ENCODE assay signal across 8 cellular contexts in the genomic region with DNA sequence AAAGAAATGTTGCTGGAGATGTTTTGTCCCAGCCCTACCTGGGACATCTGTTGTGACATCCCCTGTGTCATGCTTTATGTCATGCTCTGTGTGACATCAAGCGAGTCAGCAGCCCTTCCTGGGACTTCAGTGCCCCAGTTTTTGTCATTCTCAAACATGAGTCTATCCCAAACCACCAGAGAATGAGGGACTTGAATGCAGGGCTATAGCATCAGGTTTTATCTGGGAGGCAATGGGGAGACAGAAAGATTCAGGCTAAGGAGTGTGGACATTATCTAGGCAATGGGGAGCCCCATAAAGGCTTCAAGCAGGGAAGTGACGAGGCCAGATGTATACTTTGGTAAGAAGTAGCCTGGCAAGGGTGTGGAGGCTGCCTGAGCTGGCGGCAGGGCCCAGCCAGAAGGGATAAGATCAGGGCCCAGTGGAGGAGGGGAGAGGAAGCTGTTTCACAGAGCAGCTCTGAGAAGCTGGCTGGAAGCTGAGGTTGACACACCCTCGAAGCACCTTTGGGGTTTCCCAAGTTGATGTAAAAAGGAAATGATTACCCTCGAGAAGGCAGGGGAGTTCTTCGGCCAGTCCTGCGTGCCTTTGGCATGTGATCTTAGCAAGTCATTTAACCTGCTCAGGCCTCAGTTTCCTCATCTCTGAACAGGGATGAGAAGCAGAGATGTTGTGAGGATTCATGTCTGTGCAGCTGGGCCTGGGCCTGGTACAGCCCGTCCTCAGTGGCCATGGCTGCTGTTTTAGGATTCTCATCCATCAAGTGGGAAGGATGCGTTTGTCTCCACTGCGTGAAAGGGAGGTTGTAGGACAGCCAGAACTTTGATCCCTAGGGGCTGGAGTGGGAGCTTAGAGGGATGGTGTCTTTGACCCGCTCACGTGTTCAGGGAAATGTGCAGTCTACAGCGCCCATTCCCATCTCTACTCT. TPM values are rescaled to one million over a fixed set of nuclear protein-coding genes. Genes with fewer than 3 reads are reported as not detected.
DNase-seq lines count a peak whose midpoint lies in the region; ATAC-seq and TF ChIP-seq lines count a peak whose summit lies in the region.

No MANE protein-coding gene starts in this region.

- no peak overlapping the region for H3K4ac ChIP-seq in mesendoderm (ENCODE audit: low read depth, low read length)

- H2BK5ac ChIP-seq in mesendoderm (ENCODE audit: low read length) = no peak overlapping the region

- H3K27me3 ChIP-seq in Peyer's patch (no peaks in the 10 kb centered on the region), mesendoderm (ENCODE audit: insufficient read depth, low read length, poor library complexity) (no peaks in the 10 kb centered on the region)

- no peaks in the 10 kb centered on the region for H3K79me2 ChIP-seq in mesendoderm (ENCODE audit: control insufficient read depth, insufficient read depth, low read length)

- H2AK5ac ChIP-seq in mesendoderm (ENCODE audit: low read length) = no peak overlapping the region

- no peak overlapping the region for H4K8ac ChIP-seq in mesendoderm (ENCODE audit: low read depth, low read length)

- no peak for TF ChIP-seq POLR2A in Peyer's patch (IDR thresholded peaks at IDR 0.05)

- DNase-seq in Peyer's patch = peak in 2 of 3 donors; percentile 76 to 86
- peak; percentile 19 for DNase-seq in activated gamma-delta T cell (lab: John Stamatoyannopoulos, UW)
- peak; percentile 65 to 83 for DNase-seq in left colon
- peak; percentile 41 to 48 for DNase-seq in stimulated activated CD8-positive, alpha-beta memory T cell treated with anti-CD3 and anti-CD28 coated beads, Interleukin-4, amount 100 ng/mL, for 4 hours (ENCODE audit: low read depth in 2 of 2, low spot score in 1 of 2)
- DNase-seq in NCI-H524 (lab: John Stamatoyannopoulos, UW) = no peak
- DNase-seq in mesendoderm = no peak

- H4K5ac ChIP-seq in mesendoderm (ENCODE audit: low read length) = no peak overlapping the region

- peaks cover 1 to 33% (median 14%) of the 10 kb centered on the region in 4 donors for H3K4me1 ChIP-seq in Peyer's patch
- H3K4me1 ChIP-seq in mesendoderm (ENCODE audit: control insufficient read depth, low read depth, low read length) = no peaks in the 10 kb centered on the region

- no peak overlapping the region for H2BK120ac ChIP-seq in mesendoderm (ENCODE audit: low read depth, low read length)

- intact Hi-C loops in left colon (cut with DNase I, micrococcal nuclease) = no loop called here

- ATAC-seq in GM18511 (IDR thresholded peaks at IDR 0.05; ENCODE audit: unreplicated experiment) = peak; percentile 84
- peak; percentile 81 for ATAC-seq in HG02759 (IDR thresholded peaks at IDR 0.05; ENCODE audit: unreplicated experiment)
- ATAC-seq in left colon = peak; percentile 77

- no peaks in the 10 kb centered on the region for H3K79me1 ChIP-seq in mesendoderm (ENCODE audit: low read length)

- no peak overlapping the region for H2BK15ac ChIP-seq in mesendoderm (replicated peaks; ENCODE audit: low read depth)

- no peak overlapping the region for H3K56ac ChIP-seq in mesendoderm (ENCODE audit: low read length)

- no CpG with 5 or more reads among the region's 13 CpGs for WGBS in mesendoderm (ENCODE audit: extremely low coverage, insufficient coverage, low lambda C conversion rate)

- no peak for TF ChIP-seq CTCF in Peyer's patch (IDR thresholded peaks at IDR 0.05)

- no peak overlapping the region for H3K18ac ChIP-seq in mesendoderm (ENCODE audit: low read length)

- no peak overlapping the region for H3K4me2 ChIP-seq in mesendoderm (ENCODE audit: low read length)

- H3K36me3 ChIP-seq in Peyer's patch (peaks cover 0 to 13% (median 0%) of the 10 kb centered on the region in 3 donors), mesendoderm (ENCODE audit: control insufficient read depth, insufficient read depth, low read length) (no peaks in the 10 kb centered on the region)

- peak overlapping the region in 3 of 4 donors; percentile 65 to 80 (median 67) for H3K27ac ChIP-seq in Peyer's patch
- no peak overlapping the region for H3K27ac ChIP-seq in mesendoderm (ENCODE audit: low read depth, low read length)

- no peaks in the 10 kb centered on the region for H3K9me3 ChIP-seq in Peyer's patch

- H3K9ac ChIP-seq in mesendoderm (ENCODE audit: low read length) = no peak overlapping the region

- H3K4me3 ChIP-seq in Peyer's patch = no peak overlapping the region
- no peak overlapping the region for H3K4me3 ChIP-seq in mesendoderm (ENCODE audit: low read length)

- no peak overlapping the region for H3K23ac ChIP-seq in mesendoderm (ENCODE audit: low read length)

RNA-seq across cellular contexts. Expression of gene IRAK2, which starts 34.3 kb away (rescaled TPM):
- total RNA-seq in Peyer's patch (10 to 100 TPM in 3 of 4 donors, 1 to 10 TPM in 1; 9.1 to 17.3 (median 11.0) TPM), left colon (1 to 10 TPM; 1.7 to 3.4 TPM)
- polyA plus RNA-seq in mesendoderm (2013, experiment 1 of 2) = 0.27 TPM
- 0.25 TPM for polyA plus RNA-seq in mesendoderm (2013, experiment 2 of 2)

RNA-seq across cellular contexts. Expression of gene TATDN2, which starts 49.2 kb away (rescaled TPM):
- total RNA-seq in Peyer's patch (10 to 100 TPM; 30.3 to 52.8 (median 36.9) TPM), left colon (10 to 100 TPM; 30.2 to 37.9 TPM)
- 21.1 TPM for polyA plus RNA-seq in mesendoderm (2013, experiment 1 of 2)
- 22.4 TPM for polyA plus RNA-seq in mesendoderm (2013, experiment 2 of 2)

RNA-seq across cellular contexts. Expression of gene VHL, which starts 57.4 kb away (rescaled TPM):
- total RNA-seq in Peyer's patch (10 to 100 TPM; 44.0 to 62.7 (median 52.6) TPM), left colon (10 to 100 TPM; 36.4 to 37.6 TPM)
- polyA plus RNA-seq in mesendoderm (2013, experiment 1 of 2) = 24.2 TPM
- polyA plus RNA-seq in mesendoderm (2013, experiment 2 of 2) = 24.9 TPM

Comparison
In these comparisons a context has a peak if more than half of its experiments do, and no peak if none do; other contexts are left out.
1. DNase-seq: peak in Peyer's patch (2 of 3), activated gamma-delta T cell (single experiment), left colon (2 of 2) and stimulated activated CD8-positive, alpha-beta memory T cell treated with anti-CD3 and anti-CD28 coated beads, Interleukin-4, amount 100 ng/mL, for 4 hours (2 of 2); none in NCI-H524 (0 of 2) and mesendoderm (single experiment).
2. Peak in every context shown above with its lines, with median percentiles within 50 percentile points of each other: ATAC-seq.